Comparison of ENCODE assay signal across 11 cellular contexts in the genomic region with DNA sequence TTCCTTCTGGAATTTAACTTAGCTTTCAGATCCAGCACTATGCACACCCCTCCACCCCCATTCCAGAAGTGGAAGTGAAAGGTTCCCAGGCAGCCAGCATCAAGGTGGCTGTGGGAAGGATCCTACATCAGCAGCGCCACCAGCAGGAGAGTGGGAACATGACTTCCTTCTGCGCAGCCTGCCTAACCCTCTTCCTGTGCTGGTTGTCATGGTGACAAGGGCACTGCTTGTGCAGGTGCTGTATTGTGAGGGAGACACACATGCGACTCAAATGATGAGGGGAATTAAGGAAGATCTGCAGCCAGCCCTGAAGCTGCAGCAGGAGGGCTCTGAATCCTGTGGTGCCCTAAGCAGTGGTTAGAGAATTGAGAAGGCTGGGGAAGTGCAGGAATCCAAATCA.
DNase-seq lines count a peak whose midpoint lies in the region; ATAC-seq and TF ChIP-seq lines count a peak whose summit lies in the region.
"Had no signal": no experiment of that assay in that cellular context is flagged by ENCODE, and none has a peak within 500 bp of the region (broad histone marks: within the 10 kb centered on the region; RNA-seq: fewer than 3 reads in every experiment).

No MANE protein-coding gene starts in this region.

- TF ChIP-seq EP300 in tibial nerve (IDR thresholded peaks at IDR 0.05) = no peak

- H3K36me3 ChIP-seq in MG63 = no peaks in the 10 kb centered on the region
- no peaks in the 10 kb centered on the region for H3K36me3 ChIP-seq in tibial nerve
- H3K36me3 ChIP-seq: uterus had no signal

- DNase-seq in DMS53 (lab: John Stamatoyannopoulos, UW) (peak; percentile 96), MG63 (peak; percentile 38), SK-N-DZ (ENCODE audit: low spot score) (peak; percentile 65), kidney tubule cell (ENCODE audit: low spot score) (peak; percentile 2), activated T-cell treated with anti-CD3 and anti-CD28 coated beads for 4 hours (no peak), tibial nerve (ENCODE audit: low spot score in 2 of 2) (no peak)
- DNase-seq in activated naive CD4-positive, alpha-beta T cell treated with Interleukin-2 at 50 U/mL for 16 hours = no peak
- DNase-seq: activated T-cell treated with anti-CD3 and anti-CD28 coated beads, Interleukin-2, amount 50 U/mL, for 4 hours; uterus had no signal

- no peaks in the 10 kb centered on the region for H3K27me3 ChIP-seq in MG63
- H3K27me3 ChIP-seq in tibial nerve = no peaks in the 10 kb centered on the region
- H3K27me3 ChIP-seq: uterus had no signal

- no peak for ATAC-seq in HG03354 (IDR thresholded peaks at IDR 0.05; ENCODE audit: poor library complexity, severe bottlenecking, unreplicated experiment)
- ATAC-seq: activated T-cell treated with anti-CD3 and anti-CD28 coated beads, Interleukin-2, amount 50 U/mL, for 4 hours had no signal

- no peak overlapping the region for H3K4me3 ChIP-seq in MG63
- no peak overlapping the region for H3K4me3 ChIP-seq in tibial nerve
- H3K4me3 ChIP-seq: lung, uterus had no signal

- H3K27ac ChIP-seq in tibial nerve = no peak overlapping the region
- H3K27ac ChIP-seq: uterus had no signal

- TF ChIP-seq POLR2A in tibial nerve (IDR thresholded peaks at IDR 0.05) = no peak

- H3K4me1 ChIP-seq in tibial nerve = no peaks in the 10 kb centered on the region
- H3K4me1 ChIP-seq: uterus had no signal

- TF ChIP-seq CTCF in tibial nerve (IDR thresholded peaks at IDR 0.05) = no peak

- H3K9me3 ChIP-seq in MG63 = no peaks in the 10 kb centered on the region
- no peaks in the 10 kb centered on the region for H3K9me3 ChIP-seq in tibial nerve
- H3K9me3 ChIP-seq: uterus had no signal

- WGBS in tibial nerve, 2 donors = 27 to 45% methylated on average over 3 of the region's 3 CpGs

Comparison
In these comparisons a context has a peak if more than half of its experiments do, and no peak if none do; other contexts are left out.
1. DNase-seq: peak in DMS53 (single experiment), MG63 (single experiment), SK-N-DZ (single experiment) and kidney tubule cell (single experiment); none in activated T-cell treated with anti-CD3 and anti-CD28 coated beads for 4 hours (single experiment), activated naive CD4-positive, alpha-beta T cell treated with Interleukin-2 at 50 U/mL for 16 hours (single experiment) and tibial nerve (0 of 2).